In genomic region chr6:151365233-151365632, GRCh38 we compare ENCODE assay signal across 33 cellular contexts.
"Had no signal": no experiment of that assay in that cellular context is flagged by ENCODE, and none has a peak within 500 bp of the region (broad histone marks: within the 10 kb centered on the region; RNA-seq: fewer than 3 reads in every experiment).

No MANE protein-coding gene starts in this region.

- ATAC-seq: activated T-helper 17 cell treated with anti-CD3 and anti-CD28 coated beads, Interleukin-2, amount 50 U/mL, for 72 hours; psoas muscle; stimulated activated memory B cell treated with anti-CD40 and anti-IgM and Interleukin-4, amounts not matched to agents 10 μg/mL and 1 μg/mL and 100 μg/mL, for 72 hours; stimulated activated naive CD8-positive, alpha-beta T cell treated with anti-CD3 and anti-CD28 coated beads, Interleukin-15, amount 100 ng/mL, for 72 hours; upper lobe of right lung had no signal

- H3K27me3 ChIP-seq: brain microvascular endothelial cell, esophagus squamous epithelium, ovary, sigmoid colon, tibial artery, upper lobe of right lung had no signal

- H3K9me3 ChIP-seq: esophagus squamous epithelium, left ventricle myocardium inferior, ovary, psoas muscle, sigmoid colon, tibial artery, upper lobe of right lung had no signal

- H3K27ac Mint-ChIP-seq: activated T-helper 17 cell treated with anti-CD3 and anti-CD28 coated beads, Interleukin-2, amount 50 U/mL, for 72 hours; dendritic cell treated with granulocyte-macrophage colony-stimulating factor and Interleukin-4, amounts not matched to agents 40 ng/mL and 50 ng/mL, for 4 days; stimulated activated memory B cell treated with anti-CD40 and anti-IgM and Interleukin-4, amounts not matched to agents 10 μg/mL and 1 μg/mL and 100 μg/mL, for 72 hours; T-helper 1 cell treated with Interleukin-12 subunit alpha and Interleukin-12 subunit beta and Interleukin-4 antibody, amounts not matched to agents 30 μg/mL and 1 μg/mL, for 36 hours had no signal

- H3K4me1 Mint-ChIP-seq: activated T-helper 17 cell treated with anti-CD3 and anti-CD28 coated beads, Interleukin-2, amount 50 U/mL, for 72 hours; naive B cell; stimulated activated memory B cell treated with anti-CD40 and anti-IgM and Interleukin-4, amounts not matched to agents 10 μg/mL and 1 μg/mL and 100 μg/mL, for 72 hours; stimulated activated naive CD8-positive, alpha-beta T cell treated with anti-CD3 and anti-CD28 coated beads, Interleukin-15, amount 100 ng/mL, for 72 hours had no signal

- H3K9me3 Mint-ChIP-seq: activated T-helper 17 cell treated with anti-CD3 and anti-CD28 coated beads, Interleukin-2, amount 50 U/mL, for 72 hours; dendritic cell treated with granulocyte-macrophage colony-stimulating factor and Interleukin-4, amounts not matched to agents 40 ng/mL and 50 ng/mL, for 4 days; naive B cell; nephron progenitor cell; stimulated activated memory B cell treated with anti-CD40 and anti-IgM and Interleukin-4, amounts not matched to agents 10 μg/mL and 1 μg/mL and 100 μg/mL, for 72 hours; stimulated activated naive CD8-positive, alpha-beta T cell treated with anti-CD3 and anti-CD28 coated beads, Interleukin-15, amount 100 ng/mL, for 72 hours; T-helper 1 cell treated with Interleukin-12 subunit alpha and Interleukin-12 subunit beta and Interleukin-4 antibody, amounts not matched to agents 30 μg/mL and 1 μg/mL, for 36 hours had no signal

- FAIRE-seq: astrocyte, endometrium, islet of Langerhans had no signal

- DNase-seq: activated CD4-positive, CD25-positive, alpha-beta regulatory T cell treated with anti-CD3 and anti-CD28 coated beads, Interleukin-2, amount 50 U/mL, for 72 hours; activated gamma-delta T cell treated with Interleukin-2 at 50 U/mL for 16 hours; activated naive CD4-positive, alpha-beta T cell treated with anti-CD3 and anti-CD28 coated beads, Interleukin-2, amount 50 U/mL, for 16 hours; activated T-cell treated with anti-CD3 and anti-CD28 coated beads for 4 hours; amniotic stem cell; brain microvascular endothelial cell; caudate nucleus; effector CD4-positive, alpha-beta T cell; esophagus squamous epithelium; foreskin melanocyte; left ventricle myocardium inferior; naive B cell; nephron progenitor cell; ovary; psoas muscle; sigmoid colon; stimulated activated CD4-positive, alpha-beta T cell treated with anti-CD3 and anti-CD28 coated beads, Interleukin-1b, Interleukin-23, amount 100 ng/mL, for 48 hours; stimulated activated CD4-positive, alpha-beta T cell treated with anti-CD3 and anti-CD28 coated beads, Interleukin-4, amount 100 ng/mL, for 4 hours; stimulated activated CD8-positive, alpha-beta memory T cell treated with anti-CD3 and anti-CD28 coated beads, Interleukin-4, amount 100 ng/mL, for 48 hours; stimulated activated naive CD8-positive, alpha-beta T cell treated with anti-CD3 and anti-CD28 coated beads, Interleukin-15, amount 100 ng/mL, for 72 hours; SW 1271; tibial artery; upper lobe of right lung had no signal

- H3K4me1 ChIP-seq: esophagus squamous epithelium, left ventricle myocardium inferior, tibial artery, upper lobe of right lung had no signal

- H3K4me3 Mint-ChIP-seq: activated T-helper 17 cell treated with anti-CD3 and anti-CD28 coated beads, Interleukin-2, amount 50 U/mL, for 72 hours; dendritic cell treated with granulocyte-macrophage colony-stimulating factor and Interleukin-4, amounts not matched to agents 40 ng/mL and 50 ng/mL, for 4 days; naive B cell; nephron progenitor cell; stimulated activated memory B cell treated with anti-CD40 and anti-IgM and Interleukin-4, amounts not matched to agents 10 μg/mL and 1 μg/mL and 100 μg/mL, for 72 hours; stimulated activated naive CD8-positive, alpha-beta T cell treated with anti-CD3 and anti-CD28 coated beads, Interleukin-15, amount 100 ng/mL, for 72 hours; T-helper 1 cell treated with Interleukin-12 subunit alpha and Interleukin-12 subunit beta and Interleukin-4 antibody, amounts not matched to agents 30 μg/mL and 1 μg/mL, for 36 hours had no signal

- H3K36me3 ChIP-seq: ovary had no signal

- H3K27ac ChIP-seq: brain microvascular endothelial cell, epithelial cell of prostate, esophagus squamous epithelium, left ventricle myocardium inferior, ovary, psoas muscle, sigmoid colon, tibial artery, upper lobe of right lung had no signal

- H3K27me3 Mint-ChIP-seq: activated T-helper 17 cell treated with anti-CD3 and anti-CD28 coated beads, Interleukin-2, amount 50 U/mL, for 72 hours; dendritic cell treated with granulocyte-macrophage colony-stimulating factor and Interleukin-4, amounts not matched to agents 40 ng/mL and 50 ng/mL, for 4 days; naive B cell; stimulated activated memory B cell treated with anti-CD40 and anti-IgM and Interleukin-4, amounts not matched to agents 10 μg/mL and 1 μg/mL and 100 μg/mL, for 72 hours; stimulated activated naive CD8-positive, alpha-beta T cell treated with anti-CD3 and anti-CD28 coated beads, Interleukin-15, amount 100 ng/mL, for 72 hours had no signal

- H3K4me3 ChIP-seq: esophagus squamous epithelium, left ventricle myocardium inferior, lung, ovary, psoas muscle, sigmoid colon, smooth muscle cell, tibial artery, upper lobe of right lung had no signal
